In the genomic region with DNA sequence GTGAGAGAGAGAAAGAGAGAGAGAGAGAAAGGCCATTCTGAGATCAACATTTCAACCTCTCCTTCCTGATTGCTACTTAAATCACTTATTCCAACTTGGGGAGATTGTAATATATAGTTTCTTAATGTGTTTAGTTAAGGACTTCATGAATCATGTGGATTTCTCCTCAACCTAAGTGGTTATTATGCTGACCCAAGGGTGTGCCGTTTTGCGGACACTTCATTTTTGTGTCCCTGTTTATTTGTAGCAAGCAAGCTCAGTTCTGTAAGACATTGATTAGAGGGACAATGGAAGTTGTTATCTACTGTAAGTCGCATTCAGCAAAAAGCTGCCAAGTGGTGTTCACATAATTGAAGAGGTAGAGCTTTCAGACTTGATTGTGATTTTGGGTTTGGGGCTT, we compare ENCODE assay signal across 10 cellular contexts. TPM values are rescaled to one million over a fixed set of nuclear protein-coding genes. Genes with fewer than 3 reads are reported as not detected.
A peak's percentile ranks its signal among the peaks of the same experiment; 100 is the strongest.
DNase-seq lines count a peak whose midpoint lies in the region; ATAC-seq and TF ChIP-seq lines count a peak whose summit lies in the region.
"Had no signal": no experiment of that assay in that cellular context is flagged by ENCODE, and none has a peak within 500 bp of the region (broad histone marks: within the 10 kb centered on the region; RNA-seq: fewer than 3 reads in every experiment).

No MANE protein-coding gene starts in this region.

- intact Hi-C loops in A673 (cut with micrococcal nuclease; ENCODE audit: unreplicated experiment) = loop anchor here (2.0 kb wide), 1 partner anchor 20 kb away; the partner anchor contains the start of gene COL1A2

- no peaks in the 10 kb centered on the region for H3K9me3 ChIP-seq in A673 (ENCODE audit: low read depth, low read length, poor library complexity, severe bottlenecking)
- no peaks in the 10 kb centered on the region for H3K9me3 ChIP-seq in SK-N-SH
- H3K9me3 ChIP-seq in trophoblast cell (ENCODE audit: insufficient read depth, low read depth, low read length) = no peaks in the 10 kb centered on the region

- H3K9ac ChIP-seq in SK-N-SH (peak overlapping the region; percentile 81), trophoblast cell (ENCODE audit: low read length) (no peak overlapping the region)

- H3K4me1 ChIP-seq in A673 (ENCODE audit: insufficient read depth, low read length, poor library complexity, severe bottlenecking) (peaks cover 40% of the 10 kb centered on the region), SK-N-SH (ENCODE audit: control insufficient read depth in 1 of 2, insufficient read depth in 2 of 2, low read depth in 1 of 2, low read length in 1 of 2) (peaks cover 13 to 33% of the 10 kb centered on the region in 2 experiments; a peak in 3 of 4 replicates), trophoblast cell (ENCODE audit: control insufficient read depth in 1 of 2, insufficient read depth in 2 of 2, low read length in 2 of 2) (peaks cover 5 to 8% of the 10 kb centered on the region in 2 experiments)

- DNase-seq in A673 (ENCODE audit: low spot score) = no peak
- DNase-seq in SK-N-SH = no peak
- DNase-seq in fibroblast of pulmonary artery (ENCODE audit: low read depth) = peak; percentile 28
- no peak for DNase-seq in trophoblast cell
- DNase-seq in cortex of kidney (lab: John Stamatoyannopoulos, UW) = no peak
- DNase-seq in hypothalamus (lab: John Stamatoyannopoulos, UW) = no peak
- DNase-seq: activated CD8-positive, alpha-beta memory T cell treated with anti-CD3 and anti-CD28 coated beads, Interleukin-2, amount 50 U/mL, for 4 hours; NCI-H187 treated with DMSO at 0.1 percent for 48 hours had no signal

- H2AFZ ChIP-seq in SK-N-SH (ENCODE audit: low read depth) = no peak overlapping the region
- no peak overlapping the region for H2AFZ ChIP-seq in trophoblast cell (ENCODE audit: insufficient read depth, low read length, poor library complexity)

- TF ChIP-seq CTCF in A673 (conservative IDR thresholded peaks at IDR 0.05; ENCODE audit: low read depth, low read length) (no peak), SK-N-SH (IDR thresholded peaks at IDR 0.05) (no peak), fibroblast of pulmonary artery (IDR thresholded peaks at IDR 0.05; ENCODE audit: low read length, missing control alignments) (no peak)

- H3K36me3 ChIP-seq in A673 (ENCODE audit: insufficient read depth, low read length, poor library complexity, severe bottlenecking) = no peaks in the 10 kb centered on the region
- H3K36me3 ChIP-seq in SK-N-SH (replicated peaks in 1 of 2; ENCODE audit: control insufficient read depth in 1 of 2, insufficient read depth in 2 of 2, low read length in 1 of 2) = peaks cover 0 to 9% of the 10 kb centered on the region in 2 experiments
- H3K36me3 ChIP-seq in trophoblast cell (ENCODE audit: control insufficient read depth in 1 of 2, insufficient read depth in 2 of 2, low read length in 2 of 2) = no peaks in the 10 kb centered on the region

- H3K18ac ChIP-seq in trophoblast cell (ENCODE audit: low read length) = no peak overlapping the region

- H3K4me2 ChIP-seq in SK-N-SH = peak overlapping the region; percentile 73
- H3K4me2 ChIP-seq in trophoblast cell (ENCODE audit: low read length) = peak overlapping the region; percentile 48

- H2AK5ac ChIP-seq in trophoblast cell (ENCODE audit: low read length) = peak overlapping the region; percentile 66

- H3K14ac ChIP-seq in trophoblast cell (ENCODE audit: low read length) = peak overlapping the region; percentile 60

- H4K20me1 ChIP-seq in SK-N-SH (ENCODE audit: insufficient read depth) = no peaks in the 10 kb centered on the region

- no peak overlapping the region for H3K23ac ChIP-seq in trophoblast cell (ENCODE audit: low read length)

- H3K4me3 ChIP-seq in A673 (ENCODE audit: low read depth, low read length, poor library complexity, severe bottlenecking) (no peak overlapping the region), SK-N-SH (ENCODE audit: low read depth in 2 of 2, low read length in 1 of 2) (no peak overlapping the region), fibroblast of pulmonary artery (replicated peaks; ENCODE audit: low read depth, low read length) (peak overlapping the region; percentile 49), trophoblast cell (ENCODE audit: low read depth, low read length) (no peak overlapping the region)

- no TSS peak for BruUV-seq in A673 (replicated peaks; lab: Mats Ljungman, UMichigan)

- H3K27ac ChIP-seq in A673 (ENCODE audit: low read depth, low read length, poor library complexity, severe bottlenecking) (peak overlapping the region; percentile 98), SK-N-SH (ENCODE audit: low read depth in 2 of 2, low read length in 1 of 2) (peak overlapping the region; percentile 96 to 100), trophoblast cell (ENCODE audit: low read depth, low read length) (peak overlapping the region; percentile 99)

- WGBS in SK-N-SH (ENCODE audit: low lambda C conversion rate) = 69% methylated on average over 3 of the region's 3 CpGs
- WGBS in trophoblast cell (ENCODE audit: extremely low coverage, insufficient coverage, insufficient read length) = no CpG with 5 or more reads among the region's 3 CpGs

- H2BK5ac ChIP-seq in trophoblast cell (ENCODE audit: low read depth, low read length, poor library complexity) = peak overlapping the region; percentile 84

- no peaks in the 10 kb centered on the region for H3K27me3 ChIP-seq in A673 (replicated peaks; ENCODE audit: insufficient read depth, low read depth, low read length, poor library complexity)
- H3K27me3 ChIP-seq in SK-N-SH (ENCODE audit: insufficient read depth) = no peaks in the 10 kb centered on the region
- no peaks in the 10 kb centered on the region for H3K27me3 ChIP-seq in trophoblast cell (ENCODE audit: insufficient read depth, low read length)

- ATAC-seq in GM18517 (IDR thresholded peaks at IDR 0.05; ENCODE audit: unreplicated experiment) (no peak), HG03135 (IDR thresholded peaks at IDR 0.05; ENCODE audit: unreplicated experiment) (no peak)

- peak overlapping the region; percentile 71 for H3K4ac ChIP-seq in trophoblast cell (ENCODE audit: low read depth, low read length)

- no peak for TF ChIP-seq RAD21 in SK-N-SH (IDR thresholded peaks at IDR 0.05; ENCODE audit: low read length)

- H4K12ac ChIP-seq in trophoblast cell (ENCODE audit: low read depth, low read length) = no peak overlapping the region

- CTCF ChIA-PET in A673 (lab: Charles Lee) (interaction anchor here (2.3 kb wide), 1 partner anchor 20 kb away, joined by 17 read pairs; the partner anchor contains the start of gene COL1A2), SK-N-SH (lab: Yijun Ruan, JAX) (interaction anchor here (0.8 to 1.2 kb wide), 2 partner anchors 62 to 79 kb away, joined by 3 to 4 read pairs; no protein-coding TSS in a partner anchor)

- peaks cover 12% of the 10 kb centered on the region for H3K79me1 ChIP-seq in trophoblast cell (ENCODE audit: low read length)

- TF ChIP-seq EP300 in SK-N-SH (IDR thresholded peaks at IDR 0.05; ENCODE audit: borderline replicate concordance in 1 of 2, low read depth in 1 of 2, low read length in 1 of 2) = no peak

- H4K8ac ChIP-seq in trophoblast cell (ENCODE audit: low read depth, low read length) = peak overlapping the region; percentile 56

- no peaks in the 10 kb centered on the region for H3K79me2 ChIP-seq in SK-N-SH (ENCODE audit: insufficient read depth)
- peaks cover 2% of the 10 kb centered on the region for H3K79me2 ChIP-seq in trophoblast cell (ENCODE audit: control insufficient read depth, insufficient read depth, low read length, poor library complexity)

- POLR2A ChIA-PET in A673 (lab: Charles Lee; ENCODE audit: low non-redundant PET) = interaction anchor here (0.6 to 0.7 kb wide), 2 partner anchors 69 to 915 kb away, joined by 4 to 17 read pairs; no protein-coding TSS in a partner anchor
- POLR2A ChIA-PET in SK-N-SH (lab: Yijun Ruan, JAX) = no interaction called here

- peaks cover 36% of the 10 kb centered on the region for H3F3A ChIP-seq in SK-N-SH (replicated peaks; ENCODE audit: insufficient read depth)

- H3K9me2 ChIP-seq in SK-N-SH = no peaks in the 10 kb centered on the region

- peak overlapping the region; percentile 77 for H2BK12ac ChIP-seq in trophoblast cell (ENCODE audit: low read length)

- peak overlapping the region; percentile 79 for H4K91ac ChIP-seq in trophoblast cell (ENCODE audit: low read depth, low read length)

- peak overlapping the region; percentile 88 for H2BK120ac ChIP-seq in trophoblast cell (ENCODE audit: insufficient read depth, low read length, poor library complexity)

TF ChIP-seq in SK-N-SH, 30 proteins besides CTCF, POLR2A, EP300 and RAD21:
- TF ChIP-seq NRF1 (IDR thresholded peaks at IDR 0.05; ENCODE audit: low read depth, low read length) (no peak), JUND (IDR thresholded peaks at IDR 0.05) (no peak), SIN3A (IDR thresholded peaks at IDR 0.05; ENCODE audit: borderline replicate concordance, low read depth, low read length) (no peak), TEAD4 (IDR thresholded peaks at IDR 0.05; ENCODE audit: borderline replicate concordance, insufficient read depth) (no peak), EZH2phosphoT487 (IDR thresholded peaks at IDR 0.05; ENCODE audit: borderline replicate concordance, low read depth) (no peak)

RNA-seq across cellular contexts. Expression of gene COL1A2, which starts 20.0 kb away (rescaled TPM):
- 144 and 251 TPM in 2 replicates for total RNA-seq in A673 (2021)
- 4.5 and 11.4 TPM in 2 replicates for polyA plus RNA-seq in SK-N-SH (2012; rRNA removed)
- polyA plus RNA-seq in SK-N-SH (2012; cell fraction: cytosol; rRNA removed) = 6.5 and 7.3 TPM in 2 replicates
- 13.4 and 14.1 TPM in 2 replicates for polyA plus RNA-seq in SK-N-SH (2012; cell fraction: nucleus; rRNA removed)
- polyA plus RNA-seq in trophoblast cell (2013) = 701 and 725 TPM in 2 replicates
